Comparison of ENCODE assay signal across 9 cellular contexts in genomic region chr11:27497284-27497866, GRCh38. TPM values are rescaled to one million over a fixed set of nuclear protein-coding genes. Genes with fewer than 3 reads are reported as not detected.
DNase-seq lines count a peak whose midpoint lies in the region; ATAC-seq and TF ChIP-seq lines count a peak whose summit lies in the region.
"Had no signal": no experiment of that assay in that cellular context is flagged by ENCODE, and none has a peak within 500 bp of the region (broad histone marks: within the 10 kb centered on the region; RNA-seq: fewer than 3 reads in every experiment).

No MANE protein-coding gene starts in this region.

- peak overlapping the region; percentile 43 for H3K27ac ChIP-seq in osteoblast (ENCODE audit: low read depth, low read length)

- H3K27me3 Mint-ChIP-seq in natural killer cell (ENCODE audit: low read depth in 2 of 2) = no peaks in the 10 kb centered on the region
- no peaks in the 10 kb centered on the region for H3K27me3 Mint-ChIP-seq in natural killer cell treated with Interleukin-12 subunit alpha and Interleukin-12 subunit beta and Interleukin-15 and Interleukin-18, amount 100 ng/mL, for 72 hours
- H3K27me3 Mint-ChIP-seq in effector memory CD8-positive, alpha-beta T cell = no peaks in the 10 kb centered on the region
- H3K27me3 Mint-ChIP-seq: activated naive CD8-positive, alpha-beta T cell treated with anti-CD3 and anti-CD28 coated beads, Interleukin-2, amount 10 ng/mL, durations not matched to agents 7 days and 5 days had no signal

- H4K20me1 ChIP-seq in osteoblast (ENCODE audit: insufficient read depth, low read length) = peaks cover 2% of the 10 kb centered on the region

- H3K4me1 Mint-ChIP-seq in natural killer cell = peaks cover 5 to 11% of the 10 kb centered on the region in 2 donors
- peaks cover 6 to 7% of the 10 kb centered on the region in 2 donors for H3K4me1 Mint-ChIP-seq in natural killer cell treated with Interleukin-12 subunit alpha and Interleukin-12 subunit beta and Interleukin-15 and Interleukin-18, amount 100 ng/mL, for 72 hours (ENCODE audit: low read depth in 2 of 2)
- H3K4me1 Mint-ChIP-seq in effector memory CD8-positive, alpha-beta T cell (ENCODE audit: low read depth in 2 of 2) = peaks cover 4 to 14% of the 10 kb centered on the region in 2 donors

- H3K9me3 ChIP-seq in osteoblast (ENCODE audit: low read depth, low read length) = no peaks in the 10 kb centered on the region

- peaks cover 51% of the 10 kb centered on the region for H3K36me3 ChIP-seq in osteoblast (ENCODE audit: insufficient read depth, low read length)

- H3K4me3 Mint-ChIP-seq in natural killer cell = no peak overlapping the region
- H3K4me3 Mint-ChIP-seq in natural killer cell treated with Interleukin-12 subunit alpha and Interleukin-12 subunit beta and Interleukin-15 and Interleukin-18, amount 100 ng/mL, for 72 hours = no peak overlapping the region
- H3K4me3 Mint-ChIP-seq in effector memory CD8-positive, alpha-beta T cell = no peak overlapping the region
- H3K4me3 Mint-ChIP-seq: activated naive CD8-positive, alpha-beta T cell treated with anti-CD3 and anti-CD28 coated beads, Interleukin-2, amount 10 ng/mL, durations not matched to agents 7 days and 5 days had no signal

- H3K27ac Mint-ChIP-seq in natural killer cell = peak overlapping the region in 1 of 2 donors; percentile 64
- H3K27ac Mint-ChIP-seq in natural killer cell treated with Interleukin-12 subunit alpha and Interleukin-12 subunit beta and Interleukin-15 and Interleukin-18, amount 100 ng/mL, for 72 hours = no peak overlapping the region
- no peak overlapping the region for H3K27ac Mint-ChIP-seq in effector memory CD8-positive, alpha-beta T cell
- H3K27ac Mint-ChIP-seq: activated naive CD8-positive, alpha-beta T cell treated with anti-CD3 and anti-CD28 coated beads, Interleukin-2, amount 10 ng/mL, durations not matched to agents 7 days and 5 days had no signal

- no peaks in the 10 kb centered on the region for H3K9me3 Mint-ChIP-seq in natural killer cell
- H3K9me3 Mint-ChIP-seq in natural killer cell treated with Interleukin-12 subunit alpha and Interleukin-12 subunit beta and Interleukin-15 and Interleukin-18, amount 100 ng/mL, for 72 hours = no peaks in the 10 kb centered on the region
- no peaks in the 10 kb centered on the region for H3K9me3 Mint-ChIP-seq in effector memory CD8-positive, alpha-beta T cell
- H3K9me3 Mint-ChIP-seq: activated naive CD8-positive, alpha-beta T cell treated with anti-CD3 and anti-CD28 coated beads, Interleukin-2, amount 10 ng/mL, durations not matched to agents 7 days and 5 days had no signal

- TF ChIP-seq CTCF in natural killer cell (IDR thresholded peaks at IDR 0.05) = peak; percentile 63
- TF ChIP-seq CTCF in osteoblast (IDR thresholded peaks at IDR 0.05; ENCODE audit: extremely low read depth, low read depth, low read length) = peak; percentile 55

- intact Hi-C loops in natural killer cell (cut with micrococcal nuclease) = no loop called here

- ATAC-seq in natural killer cell = peak in 2 of 3 donors; percentile 54 to 62
- ATAC-seq in natural killer cell treated with Interleukin-12 subunit alpha and Interleukin-12 subunit beta and Interleukin-15 and Interleukin-18, amount 100 ng/mL, for 72 hours = no peak
- peak; percentile 70 for ATAC-seq in HG02870 (IDR thresholded peaks at IDR 0.05; ENCODE audit: unreplicated experiment)
- peak; percentile 56 for ATAC-seq in effector memory CD8-positive, alpha-beta T cell (replicated peaks)

- H3K4me2 ChIP-seq in osteoblast (ENCODE audit: insufficient read depth, low read length) = no peak overlapping the region

- H3K36me3 Mint-ChIP-seq in natural killer cell = no peaks in the 10 kb centered on the region
- peaks cover 6% of the 10 kb centered on the region for H3K36me3 Mint-ChIP-seq in natural killer cell treated with Interleukin-12 subunit alpha and Interleukin-12 subunit beta and Interleukin-15 and Interleukin-18, amount 100 ng/mL, for 72 hours
- H3K36me3 Mint-ChIP-seq in effector memory CD8-positive, alpha-beta T cell (ENCODE audit: insufficient read depth) = peaks cover 66% of the 10 kb centered on the region

- no peak overlapping the region for H3K4me3 ChIP-seq in osteoblast (ENCODE audit: insufficient read depth, low read length)

- no peaks in the 10 kb centered on the region for H3K27me3 ChIP-seq in osteoblast (ENCODE audit: insufficient read depth, low read length)

- peaks cover 26% of the 10 kb centered on the region for H3K79me2 ChIP-seq in osteoblast (ENCODE audit: insufficient read depth, low read length)

- no peak overlapping the region for H2AFZ ChIP-seq in osteoblast (ENCODE audit: low read length)

- DNase-seq in natural killer cell (no peak), NCI-H2227 treated with DMSO at 0.1 percent for 48 hours (lab: John Stamatoyannopoulos, UW) (peak; percentile 22), osteoblast (ENCODE audit: insufficient read length, low spot score, missing footprints) (no peak), GM19238 (ENCODE audit: insufficient read length, low spot score) (no peak), NCI-H1436 (lab: John Stamatoyannopoulos, UW) (no peak)
- DNase-seq in natural killer cell treated with Interleukin-12 subunit alpha and Interleukin-12 subunit beta and Interleukin-15 and Interleukin-18, amount 100 ng/mL, for 72 hours (ENCODE audit: low spot score) = no peak
- no peak for DNase-seq in effector memory CD8-positive, alpha-beta T cell
- DNase-seq: activated naive CD8-positive, alpha-beta T cell treated with anti-CD3 and anti-CD28 coated beads, Interleukin-2, amount 10 ng/mL, durations not matched to agents 7 days and 5 days had no signal

- H3K4me1 ChIP-seq in osteoblast (ENCODE audit: insufficient read depth, low read length) = peaks cover 16% of the 10 kb centered on the region

RNA-seq across cellular contexts. Expression of gene LIN7C, which starts 9.2 kb away (rescaled TPM):
- total RNA-seq in natural killer cell = 10 to 100 TPM; 16.4 to 25.3 (median 22.5) TPM
- total RNA-seq in natural killer cell treated with Interleukin-12 subunit alpha and Interleukin-12 subunit beta and Interleukin-15 and Interleukin-18, amount 100 ng/mL, for 72 hours = 10 to 100 TPM; 17.5 to 20.5 TPM
- total RNA-seq in osteoblast = 61.0 and 69.5 TPM in 2 replicates

RNA-seq across cellular contexts. Expression of gene LGR4, which starts 24.8 kb away (rescaled TPM):
- under 1 TPM; 0.08 to 0.70 (median 0.35) TPM for total RNA-seq in natural killer cell
- under 1 TPM in 1 of 2 donors, not detected in 1; 0.05 TPM for total RNA-seq in natural killer cell treated with Interleukin-12 subunit alpha and Interleukin-12 subunit beta and Interleukin-15 and Interleukin-18, amount 100 ng/mL, for 72 hours
- 56.1 and 96.9 TPM in 2 replicates for total RNA-seq in osteoblast

Comparison
In these comparisons a context has a peak if more than half of its experiments do, and no peak if none do; other contexts are left out.
1. ATAC-seq: peak in natural killer cell (2 of 3), HG02870 (single experiment) and effector memory CD8-positive, alpha-beta T cell (single experiment); none in natural killer cell treated with Interleukin-12 subunit alpha and Interleukin-12 subunit beta and Interleukin-15 and Interleukin-18, amount 100 ng/mL, for 72 hours (0 of 2).
2. RNA of gene LGR4, which starts 24.8 kb away (total RNA-seq): 56.1 to 96.9 TPM in osteoblast; 0.08 to 0.70 TPM in natural killer cell and 0.05 TPM in natural killer cell treated with Interleukin-12 subunit alpha and Interleukin-12 subunit beta and Interleukin-15 and Interleukin-18, amount 100 ng/mL, for 72 hours; every median in the first group is over 10 times any median in the second.